9 cellular contexts compared by ENCODE assay signal in genomic region chr3:108406661-108407206, GRCh38.
DNase-seq lines count a peak whose midpoint lies in the region; ATAC-seq and TF ChIP-seq lines count a peak whose summit lies in the region.
"Had no signal": no experiment of that assay in that cellular context is flagged by ENCODE, and none has a peak within 500 bp of the region (broad histone marks: within the 10 kb centered on the region; RNA-seq: fewer than 3 reads in every experiment).

No MANE protein-coding gene starts in this region.

- no peak overlapping the region for H3K27ac Mint-ChIP-seq in osteocyte (ENCODE audit: unreplicated experiment)

- H3K4me3 ChIP-seq in BE2C (ENCODE audit: low read depth, low read length) = no peak overlapping the region
- H3K4me3 ChIP-seq: SJSA1 had no signal

- no peaks in the 10 kb centered on the region for H3K9me3 Mint-ChIP-seq in osteocyte (ENCODE audit: unreplicated experiment)

- H3K36me3 ChIP-seq in BE2C = no peaks in the 10 kb centered on the region
- H3K36me3 ChIP-seq: SJSA1 had no signal

- no peaks in the 10 kb centered on the region for H3K27me3 ChIP-seq in BE2C
- H3K27me3 ChIP-seq: SJSA1 had no signal

- peaks cover 14% of the 10 kb centered on the region for H3K4me1 Mint-ChIP-seq in osteocyte (ENCODE audit: unreplicated experiment)

- ATAC-seq in GM18519 (IDR thresholded peaks at IDR 0.05; ENCODE audit: low FRiP score, unreplicated experiment) (peak; percentile 93), HG02943 (IDR thresholded peaks at IDR 0.05; ENCODE audit: low read depth, unreplicated experiment) (peak; percentile 97)

- peak; percentile 23 for DNase-seq in BE2C
- DNase-seq in NCI-H1436 (lab: John Stamatoyannopoulos, UW) = peak; percentile 79
- peak; percentile 69 for DNase-seq in foreskin melanocyte
- DNase-seq in osteocyte (ENCODE audit: extremely low spot score, unreplicated experiment) = no peak
- DNase-seq in NCI-H146 treated with DMSO at 0.1 percent for 48 hours (lab: John Stamatoyannopoulos, UW; ENCODE audit: unreplicated experiment) = no peak

- no peaks in the 10 kb centered on the region for H3K27me3 Mint-ChIP-seq in osteocyte (ENCODE audit: unreplicated experiment)

- no peaks in the 10 kb centered on the region for H3K36me3 Mint-ChIP-seq in osteocyte (ENCODE audit: unreplicated experiment)

- TF ChIP-seq CTCF in BE2C (IDR thresholded peaks at IDR 0.05; ENCODE audit: low read depth, low read length) = peak; percentile 71
- peak; percentile 86 for TF ChIP-seq CTCF in VCaP (conservative IDR thresholded peaks at IDR 0.05)
- TF ChIP-seq CTCF in osteocyte (IDR thresholded peaks at IDR 0.05) = peak; percentile 66

- peak overlapping the region; percentile 88 for H3K27ac ChIP-seq in VCaP
- H3K27ac ChIP-seq: SJSA1 had no signal

- no peaks in the 10 kb centered on the region for H3K9me3 ChIP-seq in BE2C
- H3K9me3 ChIP-seq: SJSA1 had no signal

- H3K4me3 Mint-ChIP-seq in osteocyte (ENCODE audit: unreplicated experiment) = no peak overlapping the region

- H3K4me1 ChIP-seq in BE2C = peaks cover 3% of the 10 kb centered on the region; the same call in 1 of the 2 replicates
- H3K4me1 ChIP-seq: SJSA1 had no signal

Comparison
In these comparisons a context has a peak if more than half of its experiments do, and no peak if none do; other contexts are left out.
1. DNase-seq: peak in BE2C (single experiment), NCI-H1436 (single experiment) and foreskin melanocyte (single experiment); none in osteocyte (single experiment) and NCI-H146 treated with DMSO at 0.1 percent for 48 hours (single experiment).
2. Peak in every context shown above with its lines, with median percentiles within 50 percentile points of each other: CTCF ChIP-seq.